In genomic region chr16:30376508-30376907, GRCh38 we compare ENCODE assay signal across 14 cellular contexts. TPM values are rescaled to one million over a fixed set of nuclear protein-coding genes. Genes with fewer than 3 reads are reported as not detected.
A peak's percentile ranks its signal among the peaks of the same experiment; 100 is the strongest.
DNase-seq lines count a peak whose midpoint lies in the region.
"Had no signal": no experiment of that assay in that cellular context is flagged by ENCODE, and none has a peak within 500 bp of the region (broad histone marks: within the 10 kb centered on the region; RNA-seq: fewer than 3 reads in every experiment).

No MANE protein-coding gene starts in this region.

- H3K36me3 ChIP-seq in mesenchymal stem cell (ENCODE audit: control insufficient read depth in 1 of 2, insufficient read depth in 2 of 2, low read depth in 1 of 2, low read length in 2 of 2) (peaks cover 6 to 7% of the 10 kb centered on the region in 2 experiments), HAP-1 (replicated peaks) (no peaks in the 10 kb centered on the region)

- no peaks in the 10 kb centered on the region for H3K27me3 Mint-ChIP-seq in activated CD4-positive, alpha-beta T cell treated with anti-CD3 and anti-CD28 coated beads, Interleukin-2, amount 10 ng/mL, durations not matched to agents 7 days and 5 days
- H3K27me3 Mint-ChIP-seq in activated T-helper 1 cell treated with anti-CD3 and anti-CD28 coated beads, Interleukin-12 subunit alpha, Interleukin-12 subunit beta, Interleukin-2, Interleukin-4 antibody, amounts not matched to agents 30 ng/mL and 10 ng/mL and 1 ng/mL, durations not matched to agents 14 hours and 24 hours and 36 hours (ENCODE audit: insufficient read depth): peaks cover 2% of the 10 kb centered on the region

- peak overlapping the region; percentile 100 for H3K27ac Mint-ChIP-seq in activated CD4-positive, alpha-beta T cell treated with anti-CD3 and anti-CD28 coated beads, Interleukin-2, amount 10 ng/mL, durations not matched to agents 7 days and 5 days
- no peak overlapping the region for H3K27ac Mint-ChIP-seq in activated T-helper 1 cell treated with anti-CD3 and anti-CD28 coated beads, Interleukin-12 subunit alpha, Interleukin-12 subunit beta, Interleukin-2, Interleukin-4 antibody, amounts not matched to agents 30 ng/mL and 10 ng/mL and 1 ng/mL, durations not matched to agents 14 hours and 24 hours and 36 hours

- no peak overlapping the region for H4K91ac ChIP-seq in mesenchymal stem cell (ENCODE audit: low read length)

- H3K27ac ChIP-seq in mesenchymal stem cell (ENCODE audit: low read length, poor library complexity, severe bottlenecking): no peak overlapping the region
- peak overlapping the region; percentile 100 for H3K27ac ChIP-seq in temporal lobe (ENCODE audit: low read depth, low read length)

- no peaks in the 10 kb centered on the region for H3K9me3 Mint-ChIP-seq in activated CD4-positive, alpha-beta T cell treated with anti-CD3 and anti-CD28 coated beads, Interleukin-2, amount 10 ng/mL, durations not matched to agents 7 days and 5 days
- H3K9me3 Mint-ChIP-seq in activated T-helper 1 cell treated with anti-CD3 and anti-CD28 coated beads, Interleukin-12 subunit alpha, Interleukin-12 subunit beta, Interleukin-2, Interleukin-4 antibody, amounts not matched to agents 30 ng/mL and 10 ng/mL and 1 ng/mL, durations not matched to agents 14 hours and 24 hours and 36 hours: no peaks in the 10 kb centered on the region

- intact Hi-C loops in activated T-helper 1 cell treated with anti-CD3 and anti-CD28 coated beads, Interleukin-12 subunit alpha, Interleukin-12 subunit beta, Interleukin-2, Interleukin-4 antibody, amounts not matched to agents 30 ng/mL and 10 ng/mL and 1 ng/mL, durations not matched to agents 14 hours and 24 hours and 36 hours (cut with micrococcal nuclease): loop anchor here (5.0 to 10.0 kb wide), 2 partner anchors 382 to 569 kb away; partner anchors contain the start of genes HIRIP3, INO80E and MAZ

- H3K18ac ChIP-seq in mesenchymal stem cell (ENCODE audit: low read depth in 1 of 2, low read length in 2 of 2): no peak overlapping the region

- H2BK120ac ChIP-seq in mesenchymal stem cell (ENCODE audit: low read depth, low read length): no peak overlapping the region

- in situ Hi-C loops in HAP-1 (cut with MboI; ENCODE audit: low sequenced_read_pairs): loop anchor here (25.0 kb wide), 2 partner anchors 289 to 536 kb away; partner anchors contain the start of genes FBXL19, PPP4C, TBX6 and YPEL3

- no peak overlapping the region for H2AK5ac ChIP-seq in mesenchymal stem cell (ENCODE audit: low read length, severe bottlenecking)

- POLR2A ChIA-PET in activated CD4-positive, alpha-beta T cell treated with anti-CD3 and anti-CD28 coated beads, Interleukin-2, amount 10 ng/mL, durations not matched to agents 7 days and 5 days (lab: Charles Lee): no interaction called here

- H3K9ac ChIP-seq in mesenchymal stem cell (ENCODE audit: low read length): no peak overlapping the region

- CTCF ChIA-PET in activated CD4-positive, alpha-beta T cell treated with anti-CD3 and anti-CD28 coated beads, Interleukin-2, amount 10 ng/mL, durations not matched to agents 7 days and 5 days (lab: Charles Lee): interaction anchor here (0.8 to 1.9 kb wide), 5 partner anchors 30 to 311 kb away, joined by 3 to 4 read pairs (median 3); partner anchors contain the start of gene ALDOA

- H3K4me1 ChIP-seq in mesenchymal stem cell (ENCODE audit: control insufficient read depth, insufficient read depth, low read depth, low read length): peaks cover 16% of the 10 kb centered on the region
- H3K4me1 ChIP-seq in HAP-1: peaks cover 11% of the 10 kb centered on the region

- no peak overlapping the region for H2AFZ ChIP-seq in mesenchymal stem cell (ENCODE audit: low read depth, low read length)

- H3K4me3 ChIP-seq in mesenchymal stem cell (ENCODE audit: insufficient read depth in 1 of 2, low read depth in 1 of 2, low read length in 2 of 2): no peak overlapping the region
- H3K4me3 ChIP-seq in HAP-1: no peak overlapping the region

- peak overlapping the region; percentile 19 to 57 for H3K4ac ChIP-seq in mesenchymal stem cell (ENCODE audit: low read depth in 1 of 2, low read length in 2 of 2)

- no peak overlapping the region for H3K4me2 ChIP-seq in mesenchymal stem cell (ENCODE audit: low read length, poor library complexity, severe bottlenecking)

- peaks cover 56% of the 10 kb centered on the region for H3K4me1 Mint-ChIP-seq in activated CD4-positive, alpha-beta T cell treated with anti-CD3 and anti-CD28 coated beads, Interleukin-2, amount 10 ng/mL, durations not matched to agents 7 days and 5 days
- peaks cover 47% of the 10 kb centered on the region for H3K4me1 Mint-ChIP-seq in activated T-helper 1 cell treated with anti-CD3 and anti-CD28 coated beads, Interleukin-12 subunit alpha, Interleukin-12 subunit beta, Interleukin-2, Interleukin-4 antibody, amounts not matched to agents 30 ng/mL and 10 ng/mL and 1 ng/mL, durations not matched to agents 14 hours and 24 hours and 36 hours (ENCODE audit: low read depth)

- H3K9me3 ChIP-seq in mesenchymal stem cell (ENCODE audit: control insufficient read depth, low read length): no peaks in the 10 kb centered on the region
- no peaks in the 10 kb centered on the region for H3K9me3 ChIP-seq in HAP-1

- peaks cover 37% of the 10 kb centered on the region for H3K36me3 Mint-ChIP-seq in activated CD4-positive, alpha-beta T cell treated with anti-CD3 and anti-CD28 coated beads, Interleukin-2, amount 10 ng/mL, durations not matched to agents 7 days and 5 days (ENCODE audit: low read depth)
- peaks cover 21% of the 10 kb centered on the region for H3K36me3 Mint-ChIP-seq in activated T-helper 1 cell treated with anti-CD3 and anti-CD28 coated beads, Interleukin-12 subunit alpha, Interleukin-12 subunit beta, Interleukin-2, Interleukin-4 antibody, amounts not matched to agents 30 ng/mL and 10 ng/mL and 1 ng/mL, durations not matched to agents 14 hours and 24 hours and 36 hours (ENCODE audit: low read depth)

- H3K23ac ChIP-seq in mesenchymal stem cell (ENCODE audit: low read length in 2 of 2): no peak overlapping the region

- H2BK12ac ChIP-seq in mesenchymal stem cell (ENCODE audit: low read length in 2 of 2): peak overlapping the region in 1 of 2 experiments; percentile 75

- peak overlapping the region; percentile 29 for H4K8ac ChIP-seq in mesenchymal stem cell (ENCODE audit: low read length)

- H3K4me3 Mint-ChIP-seq in activated CD4-positive, alpha-beta T cell treated with anti-CD3 and anti-CD28 coated beads, Interleukin-2, amount 10 ng/mL, durations not matched to agents 7 days and 5 days: no peak overlapping the region
- peak overlapping the region; percentile 97 for H3K4me3 Mint-ChIP-seq in activated T-helper 1 cell treated with anti-CD3 and anti-CD28 coated beads, Interleukin-12 subunit alpha, Interleukin-12 subunit beta, Interleukin-2, Interleukin-4 antibody, amounts not matched to agents 30 ng/mL and 10 ng/mL and 1 ng/mL, durations not matched to agents 14 hours and 24 hours and 36 hours

- H3K27me3 ChIP-seq in mesenchymal stem cell (ENCODE audit: control insufficient read depth in 1 of 2, insufficient read depth in 1 of 2, low read length in 2 of 2): no peaks in the 10 kb centered on the region
- H3K27me3 ChIP-seq in HAP-1 (ENCODE audit: low read depth): no peaks in the 10 kb centered on the region

- peak overlapping the region; percentile 39 for H2BK15ac ChIP-seq in mesenchymal stem cell (ENCODE audit: low read depth, poor library complexity, severe bottlenecking)

- H2BK5ac ChIP-seq in mesenchymal stem cell (ENCODE audit: low read depth, low read length, poor library complexity, severe bottlenecking): no peak overlapping the region

- 97% methylated on average over 4 of the region's 6 CpGs for WGBS in mesenchymal stem cell

- no peak overlapping the region for H3K14ac ChIP-seq in mesenchymal stem cell (ENCODE audit: low read length in 2 of 2)

- DNase-seq in activated CD4-positive, alpha-beta T cell treated with anti-CD3 and anti-CD28 coated beads, Interleukin-2, amount 10 ng/mL, durations not matched to agents 7 days and 5 days: no peak
- no peak for DNase-seq in activated CD4-positive, alpha-beta T cell treated with anti-CD3 and anti-CD28 coated beads for 48 hours
- DNase-seq in activated T-helper 1 cell treated with anti-CD3 and anti-CD28 coated beads, Interleukin-12 subunit alpha, Interleukin-12 subunit beta, Interleukin-2, Interleukin-4 antibody, amounts not matched to agents 30 ng/mL and 10 ng/mL and 1 ng/mL, durations not matched to agents 14 hours and 24 hours and 36 hours (ENCODE audit: low spot score): no peak
- no peak for DNase-seq in mesenchymal stem cell
- DNase-seq in HUDEP-2 (lab: John Stamatoyannopoulos, UW; ENCODE audit: unreplicated experiment in 76 of 76): no peak
- no peak for DNase-seq in HAP-1 (ENCODE audit: low spot score in 2 of 2)
- no peak for DNase-seq in NCI-H1436 (lab: John Stamatoyannopoulos, UW)
- DNase-seq: activated T-cell treated with anti-CD3 and anti-CD28 coated beads, Interleukin-2, amount 50 U/mL, for 1 hour; kidney; NCI-H226; stimulated activated CD4-positive, alpha-beta T cell treated with anti-CD3 and anti-CD28 coated beads, Interleukin-12 subunit alpha, Interleukin-12 subunit beta, amount 100 ng/mL, for 4 hours had no signal

- H3K79me1 ChIP-seq in mesenchymal stem cell (replicated peaks; ENCODE audit: low read length, poor library complexity, severe bottlenecking): peaks cover 8% of the 10 kb centered on the region

RNA-seq across cellular contexts. Expression of gene MYL11, which starts 1.9 kb away (rescaled TPM):
- not detected for total RNA-seq in activated CD4-positive, alpha-beta T cell treated with anti-CD3 and anti-CD28 coated beads, Interleukin-2, amount 10 ng/mL, durations not matched to agents 7 days and 5 days
- 2.0 and 2.7 TPM in 2 replicates for total RNA-seq in activated T-helper 1 cell treated with anti-CD3 and anti-CD28 coated beads, Interleukin-12 subunit alpha, Interleukin-12 subunit beta, Interleukin-2, Interleukin-4 antibody, amounts not matched to agents 30 ng/mL and 10 ng/mL and 1 ng/mL, durations not matched to agents 14 hours and 24 hours and 36 hours
- 1.7 TPM for polyA plus RNA-seq in mesenchymal stem cell (2013, experiment 1 of 2)
- 3.1 TPM for polyA plus RNA-seq in mesenchymal stem cell (2013, experiment 2 of 2)
- not detected for total RNA-seq in temporal lobe
- total RNA-seq: HT1080, kidney, subcutaneous adipose tissue had no signal

RNA-seq across cellular contexts. Expression of gene SEPTIN1, which starts 5.9 kb away (rescaled TPM):
- total RNA-seq in activated CD4-positive, alpha-beta T cell treated with anti-CD3 and anti-CD28 coated beads, Interleukin-2, amount 10 ng/mL, durations not matched to agents 7 days and 5 days: 100 to 1,000 TPM; 383 to 413 TPM
- 195 and 200 TPM in 2 replicates for total RNA-seq in activated T-helper 1 cell treated with anti-CD3 and anti-CD28 coated beads, Interleukin-12 subunit alpha, Interleukin-12 subunit beta, Interleukin-2, Interleukin-4 antibody, amounts not matched to agents 30 ng/mL and 10 ng/mL and 1 ng/mL, durations not matched to agents 14 hours and 24 hours and 36 hours
- 1.3 TPM for polyA plus RNA-seq in mesenchymal stem cell (2013, experiment 1 of 2)
- polyA plus RNA-seq in mesenchymal stem cell (2013, experiment 2 of 2): 1.3 TPM
- 0.74 TPM for total RNA-seq in temporal lobe

RNA-seq across cellular contexts. Expression of gene TBC1D10B, which starts 6.2 kb away (rescaled TPM):
- 10 to 100 TPM; 63.9 to 69.9 TPM for total RNA-seq in activated CD4-positive, alpha-beta T cell treated with anti-CD3 and anti-CD28 coated beads, Interleukin-2, amount 10 ng/mL, durations not matched to agents 7 days and 5 days
- total RNA-seq in activated T-helper 1 cell treated with anti-CD3 and anti-CD28 coated beads, Interleukin-12 subunit alpha, Interleukin-12 subunit beta, Interleukin-2, Interleukin-4 antibody, amounts not matched to agents 30 ng/mL and 10 ng/mL and 1 ng/mL, durations not matched to agents 14 hours and 24 hours and 36 hours: 68.9 and 73.6 TPM in 2 replicates
- 23.4 TPM for polyA plus RNA-seq in mesenchymal stem cell (2013, experiment 1 of 2)
- 21.8 TPM for polyA plus RNA-seq in mesenchymal stem cell (2013, experiment 2 of 2)
- 28.8 TPM for total RNA-seq in temporal lobe

RNA-seq across cellular contexts. Expression of gene ZNF48, which starts 18.7 kb away (rescaled TPM):
- 10 to 100 TPM; 13.7 to 13.9 TPM for total RNA-seq in activated CD4-positive, alpha-beta T cell treated with anti-CD3 and anti-CD28 coated beads, Interleukin-2, amount 10 ng/mL, durations not matched to agents 7 days and 5 days
- total RNA-seq in activated T-helper 1 cell treated with anti-CD3 and anti-CD28 coated beads, Interleukin-12 subunit alpha, Interleukin-12 subunit beta, Interleukin-2, Interleukin-4 antibody, amounts not matched to agents 30 ng/mL and 10 ng/mL and 1 ng/mL, durations not matched to agents 14 hours and 24 hours and 36 hours: 20.2 and 21.4 TPM in 2 replicates
- polyA plus RNA-seq in mesenchymal stem cell (2013, experiment 1 of 2): 6.3 TPM
- 5.5 TPM for polyA plus RNA-seq in mesenchymal stem cell (2013, experiment 2 of 2)
- total RNA-seq in temporal lobe: 20.4 TPM

RNA-seq across cellular contexts. Expression of gene CD2BP2, which starts 21.4 kb away (rescaled TPM):
- 10 to 100 TPM; 51.8 to 65.0 TPM for total RNA-seq in activated CD4-positive, alpha-beta T cell treated with anti-CD3 and anti-CD28 coated beads, Interleukin-2, amount 10 ng/mL, durations not matched to agents 7 days and 5 days
- total RNA-seq in activated T-helper 1 cell treated with anti-CD3 and anti-CD28 coated beads, Interleukin-12 subunit alpha, Interleukin-12 subunit beta, Interleukin-2, Interleukin-4 antibody, amounts not matched to agents 30 ng/mL and 10 ng/mL and 1 ng/mL, durations not matched to agents 14 hours and 24 hours and 36 hours: 100 and 104 TPM in 2 replicates
- polyA plus RNA-seq in mesenchymal stem cell (2013, experiment 1 of 2): 41.7 TPM
- polyA plus RNA-seq in mesenchymal stem cell (2013, experiment 2 of 2): 43.6 TPM
- total RNA-seq in temporal lobe: 38.6 TPM

Comparison
In these comparisons a context has a peak if more than half of its experiments do, and no peak if none do; other contexts are left out.
1. RNA of gene SEPTIN1, which starts 5.9 kb away (total RNA-seq): 383 to 413 TPM in activated CD4-positive, alpha-beta T cell treated with anti-CD3 and anti-CD28 coated beads, Interleukin-2, amount 10 ng/mL, durations not matched to agents 7 days and 5 days and 195 to 200 TPM in activated T-helper 1 cell treated with anti-CD3 and anti-CD28 coated beads, Interleukin-12 subunit alpha, Interleukin-12 subunit beta, Interleukin-2, Interleukin-4 antibody, amounts not matched to agents 30 ng/mL and 10 ng/mL and 1 ng/mL, durations not matched to agents 14 hours and 24 hours and 36 hours; 0.74 TPM in temporal lobe (single experiment); every median in the first group is over 100 times any median in the second.